In genomic region chr5:112146323-112146848, GRCh38 we compare ENCODE assay signal across 9 cellular contexts.
DNase-seq lines count a peak whose midpoint lies in the region; ATAC-seq, FAIRE-seq and TF ChIP-seq lines count a peak whose summit lies in the region.
"Had no signal": no experiment of that assay in that cellular context is flagged by ENCODE, and none has a peak within 500 bp of the region (broad histone marks: within the 10 kb centered on the region; RNA-seq: fewer than 3 reads in every experiment).

No MANE protein-coding gene starts in this region.

- no peak overlapping the region for H3K4me3 Mint-ChIP-seq in activated CD8-positive, alpha-beta T cell treated with anti-CD3 and anti-CD28 coated beads, Interleukin-2, amount 10 ng/mL, durations not matched to agents 7 days and 5 days
- no peak overlapping the region for H3K4me3 Mint-ChIP-seq in activated CD8-positive, alpha-beta memory T cell treated with anti-CD3 and anti-CD28 coated beads, Interleukin-2, amount 10 ng/mL, durations not matched to agents 7 days and 5 days
- H3K4me3 Mint-ChIP-seq: dendritic cell treated with granulocyte-macrophage colony-stimulating factor and Interleukin-4, amounts not matched to agents 40 ng/mL and 50 ng/mL, for 4 days had no signal

- no peak overlapping the region for H3K27ac ChIP-seq in K562 (ENCODE audit: extremely low read depth, low read depth, low read length)

- H3K36me3 ChIP-seq in K562 (ENCODE audit: control insufficient read depth, insufficient read depth, low read length) (no peaks in the 10 kb centered on the region), skeletal muscle satellite cell (ENCODE audit: insufficient read depth, low read length) (no peaks in the 10 kb centered on the region)

- H3K27me3 Mint-ChIP-seq in activated CD8-positive, alpha-beta T cell treated with anti-CD3 and anti-CD28 coated beads, Interleukin-2, amount 10 ng/mL, durations not matched to agents 7 days and 5 days (ENCODE audit: low read depth): peaks cover 3% of the 10 kb centered on the region
- peaks cover 7% of the 10 kb centered on the region for H3K27me3 Mint-ChIP-seq in activated CD8-positive, alpha-beta memory T cell treated with anti-CD3 and anti-CD28 coated beads, Interleukin-2, amount 10 ng/mL, durations not matched to agents 7 days and 5 days

- H3K27ac Mint-ChIP-seq in activated CD8-positive, alpha-beta T cell treated with anti-CD3 and anti-CD28 coated beads, Interleukin-2, amount 10 ng/mL, durations not matched to agents 7 days and 5 days: no peak overlapping the region
- H3K27ac Mint-ChIP-seq in activated CD8-positive, alpha-beta memory T cell treated with anti-CD3 and anti-CD28 coated beads, Interleukin-2, amount 10 ng/mL, durations not matched to agents 7 days and 5 days: no peak overlapping the region
- H3K27ac Mint-ChIP-seq: dendritic cell treated with granulocyte-macrophage colony-stimulating factor and Interleukin-4, amounts not matched to agents 40 ng/mL and 50 ng/mL, for 4 days had no signal

- no TSS peak for BruUV-seq in K562 (replicated peaks; lab: Mats Ljungman, UMichigan)

- in situ Hi-C loops in K562 (cut with MboI): loop anchor here (10.0 kb wide), 2 partner anchors 602 to 982 kb away; no protein-coding TSS in a partner anchor

- H3K4me1 Mint-ChIP-seq in activated CD8-positive, alpha-beta T cell treated with anti-CD3 and anti-CD28 coated beads, Interleukin-2, amount 10 ng/mL, durations not matched to agents 7 days and 5 days (ENCODE audit: low read depth): no peaks in the 10 kb centered on the region
- no peaks in the 10 kb centered on the region for H3K4me1 Mint-ChIP-seq in activated CD8-positive, alpha-beta memory T cell treated with anti-CD3 and anti-CD28 coated beads, Interleukin-2, amount 10 ng/mL, durations not matched to agents 7 days and 5 days

- FAIRE-seq in K562 (lab: Jason Lieb, UNC): peak; percentile 23

- intact Hi-C loops in K562 (cut with micrococcal nuclease): loop anchor here (2.0 to 10.0 kb wide), 3 partner anchors 462 to 988 kb away; no protein-coding TSS in a partner anchor

- H3K4me2 ChIP-seq in K562 (ENCODE audit: insufficient read depth, low read length) (no peak overlapping the region), skeletal muscle satellite cell (ENCODE audit: low read length) (peak overlapping the region; percentile 48)

- H3K9me3 ChIP-seq in K562 (replicated peaks; ENCODE audit: control insufficient read depth, insufficient read depth, low read depth, low read length) (no peaks in the 10 kb centered on the region), skeletal muscle satellite cell (replicated peaks; ENCODE audit: low read length) (no peaks in the 10 kb centered on the region)

- H3K9me1 ChIP-seq in K562 (ENCODE audit: control insufficient read depth, insufficient read depth, low read length): no peaks in the 10 kb centered on the region

- no peak for TF ChIP-seq RAD21 in K562 (CRISPR knock-in tag; conservative IDR thresholded peaks at IDR 0.05 in 1 of 2, IDR thresholded peaks at IDR 0.05 in 1 of 2)

- H3K36me3 Mint-ChIP-seq in activated CD8-positive, alpha-beta T cell treated with anti-CD3 and anti-CD28 coated beads, Interleukin-2, amount 10 ng/mL, durations not matched to agents 7 days and 5 days (ENCODE audit: low read depth): no peaks in the 10 kb centered on the region
- no peaks in the 10 kb centered on the region for H3K36me3 Mint-ChIP-seq in activated CD8-positive, alpha-beta memory T cell treated with anti-CD3 and anti-CD28 coated beads, Interleukin-2, amount 10 ng/mL, durations not matched to agents 7 days and 5 days

- 0% methylated on average over 5 of the region's 5 CpGs for WGBS in K562 (ENCODE audit: insufficient coverage, low coverage, missing lambda C conversion rate)

- H2AFZ ChIP-seq in K562 (ENCODE audit: low read depth, low read length): no peak overlapping the region

- H3K27me3 ChIP-seq in K562 (ENCODE audit: control insufficient read depth in 2 of 2, insufficient read depth in 2 of 2, low read length in 2 of 2) (no peaks in the 10 kb centered on the region), skeletal muscle satellite cell (ENCODE audit: control insufficient read depth, insufficient read depth, low read length) (no peaks in the 10 kb centered on the region)

- no peak for TF ChIP-seq EP300 in K562 (IDR thresholded peaks at IDR 0.05; ENCODE audit: low read length)

- H3K9ac ChIP-seq in K562 (ENCODE audit: insufficient read depth in 1 of 2, low read depth in 2 of 2, low read length in 2 of 2) (no peak overlapping the region), skeletal muscle satellite cell (ENCODE audit: low read depth, low read length) (peak overlapping the region; percentile 60)

- no peaks in the 10 kb centered on the region for H3K79me2 ChIP-seq in K562 (ENCODE audit: control insufficient read depth, insufficient read depth, low read length)

- TF ChIP-seq CTCF in K562 (IDR thresholded peaks at IDR 0.05 in 2 of 3, conservative IDR thresholded peaks at IDR 0.05 in 1 of 3; ENCODE audit: insufficient read depth in 2 of 3, low read depth in 1 of 3, low read length in 3 of 3): no peak

- H3K4me3 ChIP-seq in K562 (no peak overlapping the region), skeletal muscle satellite cell (ENCODE audit: low read length) (no peak overlapping the region)

- no peak for DNase-seq in K562 (ENCODE audit: extremely low read depth in 1 of 4, low spot score in 3 of 4)
- DNase-seq in DMS 273 treated with DMSO at 0.1 percent for 48 hours (lab: John Stamatoyannopoulos, UW): no peak
- DNase-seq in superior temporal gyrus (ENCODE audit: extremely low spot score): no peak
- DNase-seq in activated CD8-positive, alpha-beta T cell treated with anti-CD3 and anti-CD28 coated beads, Interleukin-2, amount 10 ng/mL, durations not matched to agents 7 days and 5 days: no peak
- no peak for DNase-seq in activated CD8-positive, alpha-beta memory T cell treated with anti-CD3 and anti-CD28 coated beads, Interleukin-2, amount 10 ng/mL, durations not matched to agents 7 days and 5 days

- CTCF ChIA-PET in K562 (lab: Yijun Ruan, JAX; ENCODE audit: low intra/inter-chr PET ratio): interaction anchor here (0.6 to 4.8 kb wide), 3 partner anchors 462 to 988 kb away, joined by 5 to 23 read pairs (median 7); no protein-coding TSS in a partner anchor
- CTCF ChIA-PET in activated CD8-positive, alpha-beta T cell treated with anti-CD3 and anti-CD28 coated beads, Interleukin-2, amount 10 ng/mL, durations not matched to agents 7 days and 5 days (lab: Charles Lee): interaction anchor here (0.7 to 2.2 kb wide), 6 partner anchors 9 to 596 kb away, joined by 3 to 33 read pairs (median 4); no protein-coding TSS in a partner anchor
- CTCF ChIA-PET in activated CD8-positive, alpha-beta memory T cell treated with anti-CD3 and anti-CD28 coated beads, Interleukin-2, amount 10 ng/mL, durations not matched to agents 7 days and 5 days (lab: Charles Lee): interaction anchor here (0.8 to 2.7 kb wide), 3 partner anchors 590 to 596 kb away, joined by 3 to 15 read pairs (median 6); no protein-coding TSS in a partner anchor

- ATAC-seq in GM19324 (IDR thresholded peaks at IDR 0.05; ENCODE audit: low FRiP score, unreplicated experiment) (peak; percentile 55), HG03039 (IDR thresholded peaks at IDR 0.05; ENCODE audit: unreplicated experiment) (peak; percentile 53), K562 (no peak)
- ATAC-seq in activated CD8-positive, alpha-beta T cell treated with anti-CD3 and anti-CD28 coated beads, Interleukin-2, amount 10 ng/mL, durations not matched to agents 7 days and 5 days: no peak
- no peak for ATAC-seq in activated CD8-positive, alpha-beta memory T cell treated with anti-CD3 and anti-CD28 coated beads, Interleukin-2, amount 10 ng/mL, durations not matched to agents 7 days and 5 days

- H3K4me1 ChIP-seq in K562 (replicated peaks in 1 of 2; ENCODE audit: control insufficient read depth in 2 of 2, insufficient read depth in 2 of 2, low read length in 2 of 2): no peaks in the 10 kb centered on the region; a peak in 1 of 5 replicates
- H3K4me1 ChIP-seq in skeletal muscle satellite cell (ENCODE audit: control insufficient read depth, insufficient read depth, low read length): peaks cover 21% of the 10 kb centered on the region

- H3K9me3 Mint-ChIP-seq in activated CD8-positive, alpha-beta T cell treated with anti-CD3 and anti-CD28 coated beads, Interleukin-2, amount 10 ng/mL, durations not matched to agents 7 days and 5 days (ENCODE audit: insufficient read depth): no peaks in the 10 kb centered on the region
- no peaks in the 10 kb centered on the region for H3K9me3 Mint-ChIP-seq in activated CD8-positive, alpha-beta memory T cell treated with anti-CD3 and anti-CD28 coated beads, Interleukin-2, amount 10 ng/mL, durations not matched to agents 7 days and 5 days (ENCODE audit: low read depth)
- H3K9me3 Mint-ChIP-seq: dendritic cell treated with granulocyte-macrophage colony-stimulating factor and Interleukin-4, amounts not matched to agents 40 ng/mL and 50 ng/mL, for 4 days had no signal

- no peaks in the 10 kb centered on the region for H4K20me1 ChIP-seq in K562 (replicated peaks; ENCODE audit: control insufficient read depth, insufficient read depth, low read length)

- POLR2A ChIA-PET in K562 (lab: Yijun Ruan, JAX): no interaction called here
- POLR2A ChIA-PET in activated CD8-positive, alpha-beta T cell treated with anti-CD3 and anti-CD28 coated beads, Interleukin-2, amount 10 ng/mL, durations not matched to agents 7 days and 5 days (lab: Charles Lee): no interaction called here

- no peak for TF ChIP-seq POLR2A in K562 (conservative IDR thresholded peaks at IDR 0.05)

TF ChIP-seq in K562, 482 proteins besides CTCF, POLR2A, EP300 and RAD21:
- TF ChIP-seq GTF2B (IDR thresholded peaks at IDR 0.05; ENCODE audit: extremely low read depth, insufficient read length) (no peak), HNRNPLL (IDR thresholded peaks at IDR 0.05; ENCODE audit: low read depth, low read length, poor library complexity, severe bottlenecking) (peak; percentile 43)

Comparison
In these comparisons a context has a peak if more than half of its experiments do, and no peak if none do; other contexts are left out.
1. ATAC-seq: peak in GM19324 (single experiment) and HG03039 (single experiment); none in K562 (single experiment), activated CD8-positive, alpha-beta T cell treated with anti-CD3 and anti-CD28 coated beads, Interleukin-2, amount 10 ng/mL, durations not matched to agents 7 days and 5 days (single experiment) and activated CD8-positive, alpha-beta memory T cell treated with anti-CD3 and anti-CD28 coated beads, Interleukin-2, amount 10 ng/mL, durations not matched to agents 7 days and 5 days (single experiment).